ENCODE assay signal across 10 cellular contexts in genomic region chr5:14580037-14581034, GRCh38. TPM values are rescaled to one million over a fixed set of nuclear protein-coding genes. Genes with fewer than 3 reads are reported as not detected.
DNase-seq lines count a peak whose midpoint lies in the region; ATAC-seq and TF ChIP-seq lines count a peak whose summit lies in the region.
"Had no signal": no experiment of that assay in that cellular context is flagged by ENCODE, and none has a peak within 500 bp of the region (broad histone marks: within the 10 kb centered on the region; RNA-seq: fewer than 3 reads in every experiment).

No MANE protein-coding gene starts in this region.

- peaks cover 25% of the 10 kb centered on the region for H3K36me3 Mint-ChIP-seq in Calu3 (ENCODE audit: insufficient read depth, unreplicated experiment)
- H3K36me3 Mint-ChIP-seq in activated CD4-positive, alpha-beta memory T cell treated with anti-CD3 and anti-CD28 coated beads for 36 hours, result no peaks in the 10 kb centered on the region

- H3K9me3 Mint-ChIP-seq in Calu3 (ENCODE audit: low read depth, unreplicated experiment), result no peaks in the 10 kb centered on the region
- no peaks in the 10 kb centered on the region for H3K9me3 Mint-ChIP-seq in activated CD4-positive, alpha-beta memory T cell treated with anti-CD3 and anti-CD28 coated beads for 36 hours

- peaks cover 7% of the 10 kb centered on the region for H3K4me1 Mint-ChIP-seq in Calu3 (ENCODE audit: low read depth, unreplicated experiment)
- H3K4me1 Mint-ChIP-seq in activated CD4-positive, alpha-beta memory T cell treated with anti-CD3 and anti-CD28 coated beads for 36 hours (ENCODE audit: low read depth), result peaks cover 24% of the 10 kb centered on the region

- H3K4me1 ChIP-seq in HUES48 (ENCODE audit: control insufficient read depth, insufficient read depth, low read length) (no peaks in the 10 kb centered on the region), mucosa of descending colon (ENCODE audit: low read depth) (peaks cover 31% of the 10 kb centered on the region)

- CTCF ChIA-PET in Calu3 (lab: Charles Lee), result no interaction called here
- CTCF ChIA-PET in activated CD4-positive, alpha-beta memory T cell treated with anti-CD3 and anti-CD28 coated beads for 36 hours (lab: Charles Lee), result interaction anchor here (0.7 to 3.6 kb wide), 3 partner anchors 11 to 216 kb away, joined by 3 to 17 read pairs (median 4); no protein-coding TSS in a partner anchor

- H3K4me3 Mint-ChIP-seq in Calu3 (ENCODE audit: low read depth, unreplicated experiment), result peak overlapping the region; percentile 74
- peak overlapping the region; percentile 60 for H3K4me3 Mint-ChIP-seq in activated CD4-positive, alpha-beta memory T cell treated with anti-CD3 and anti-CD28 coated beads for 36 hours

- no TSS peak for BruUV-seq in Calu3 (replicated peaks; lab: Mats Ljungman, UMichigan)

- H3K4me3 ChIP-seq in HUES48 (ENCODE audit: low read depth, low read length), result peak overlapping the region; percentile 90; the same call in 1 of the 2 replicates
- H3K4me3 ChIP-seq in mucosa of descending colon, result no peak overlapping the region

- peaks cover 32% of the 10 kb centered on the region for H3K27me3 ChIP-seq in HUES48 (ENCODE audit: control insufficient read depth, insufficient read depth, low read length)

- H3K27ac Mint-ChIP-seq in Calu3 (ENCODE audit: unreplicated experiment), result peak overlapping the region; percentile 60
- H3K27ac Mint-ChIP-seq in activated CD4-positive, alpha-beta memory T cell treated with anti-CD3 and anti-CD28 coated beads for 36 hours, result no peak overlapping the region

- H3K36me3 ChIP-seq in HUES48 (ENCODE audit: control insufficient read depth, insufficient read depth, low read length) (no peaks in the 10 kb centered on the region), mucosa of descending colon (ENCODE audit: low read depth) (no peaks in the 10 kb centered on the region)
- H3K36me3 ChIP-seq: gastroesophageal sphincter had no signal

- no peak overlapping the region for H3K27ac ChIP-seq in HUES48 (ENCODE audit: low read depth, low read length)

- ATAC-seq in mucosa of descending colon (peak; percentile 54), GM18861 (IDR thresholded peaks at IDR 0.05; ENCODE audit: unreplicated experiment) (no peak)

- TF ChIP-seq CTCF in Calu3 (IDR thresholded peaks at IDR 0.05; ENCODE audit: unreplicated experiment), result no peak
- no peak for TF ChIP-seq CTCF in mucosa of descending colon (IDR thresholded peaks at IDR 0.05)

- H3K9me3 ChIP-seq in HUES48 (ENCODE audit: control insufficient read depth, insufficient read depth, low read length) (no peaks in the 10 kb centered on the region; the same call in 1 of the 2 replicates), mucosa of descending colon (no peaks in the 10 kb centered on the region)
- H3K9me3 ChIP-seq: gastroesophageal sphincter had no signal

- no peak overlapping the region for H3K9ac ChIP-seq in HUES48 (ENCODE audit: low read depth, low read length)

- POLR2A ChIA-PET in activated CD4-positive, alpha-beta memory T cell treated with anti-CD3 and anti-CD28 coated beads for 36 hours (lab: Charles Lee), result no interaction called here

- intact Hi-C loops in Calu3 (cut with micrococcal nuclease; ENCODE audit: unreplicated experiment), result no loop called here
- intact Hi-C loops in activated CD4-positive, alpha-beta memory T cell treated with anti-CD3 and anti-CD28 coated beads for 36 hours (cut with micrococcal nuclease), result loop anchor here (5.0 kb wide), 4 partner anchors 67 to 1887 kb away; partner anchors contain the start of genes TRIO and ZNF622
- intact Hi-C loops in mucosa of descending colon (cut with DNase I, micrococcal nuclease), result no loop called here

- peaks cover 11% of the 10 kb centered on the region for H3K27me3 Mint-ChIP-seq in Calu3 (ENCODE audit: unreplicated experiment)
- peaks cover 9% of the 10 kb centered on the region for H3K27me3 Mint-ChIP-seq in activated CD4-positive, alpha-beta memory T cell treated with anti-CD3 and anti-CD28 coated beads for 36 hours

- DNase-seq in Calu3 (no peak), mucosa of descending colon (peak in 1 of 3 donors; percentile 73), glomerular visceral epithelial cell (ENCODE audit: extremely low spot score) (no peak), mucosa of gallbladder (ENCODE audit: low spot score) (no peak), HK-2 (ENCODE audit: unreplicated experiment) (no peak)
- DNase-seq in activated CD4-positive, alpha-beta memory T cell treated with anti-CD3 and anti-CD28 coated beads for 36 hours, result no peak
- DNase-seq: KG1 had no signal

RNA-seq across cellular contexts. Expression of gene OTULINL, which starts 1.3 kb away (rescaled TPM):
- total RNA-seq in Calu3 (2022), result 3.6 and 5.3 TPM in 2 replicates
- 10 to 100 TPM; 12.2 to 12.3 TPM for total RNA-seq in activated CD4-positive, alpha-beta memory T cell treated with anti-CD3 and anti-CD28 coated beads for 36 hours
- total RNA-seq in mucosa of descending colon, result 10 to 100 TPM; 33.9 to 67.2 (median 60.1) TPM
- total RNA-seq in mucosa of gallbladder, result 9.9 TPM
